Comparison of ENCODE assay signal across 9 cellular contexts in genomic region chr16:25051446-25052160, GRCh38. TPM values are rescaled to one million over a fixed set of nuclear protein-coding genes. Genes with fewer than 3 reads are reported as not detected.
DNase-seq lines count a peak whose midpoint lies in the region; ATAC-seq and TF ChIP-seq lines count a peak whose summit lies in the region.
"Had no signal": no experiment of that assay in that cellular context is flagged by ENCODE, and none has a peak within 500 bp of the region (broad histone marks: within the 10 kb centered on the region; RNA-seq: fewer than 3 reads in every experiment).

No MANE protein-coding gene starts in this region.

- H3K9me3 ChIP-seq in left lung = no peaks in the 10 kb centered on the region

- in situ Hi-C loops in astrocyte of the spinal cord (cut with HindIII; ENCODE audit: low sequenced_read_pairs) = no loop called here

- peak overlapping the region; percentile 56 for H3K4me3 Mint-ChIP-seq in activated T-cell treated with anti-CD3 and anti-CD28 coated beads, Interleukin-2, amount 50 U/mL, for 4 hours
- peak overlapping the region; percentile 19 for H3K4me3 Mint-ChIP-seq in type B pancreatic cell

- H3K27ac Mint-ChIP-seq in type B pancreatic cell = peak overlapping the region; percentile 52

- peak; percentile 39 for ATAC-seq in activated T-cell treated with anti-CD3 and anti-CD28 coated beads, Interleukin-2, amount 50 U/mL, for 4 hours
- no peak for ATAC-seq in left lung
- ATAC-seq in HG02884 (IDR thresholded peaks at IDR 0.05; ENCODE audit: unreplicated experiment) = no peak

- H3K36me3 ChIP-seq in left lung = no peaks in the 10 kb centered on the region

- H3K27ac ChIP-seq in left lung = peak overlapping the region; percentile 27 to 91

- H3K4me3 ChIP-seq in astrocyte of the spinal cord (ENCODE audit: low read depth, low read length) (no peak overlapping the region), left lung (no peak overlapping the region)

- no peaks in the 10 kb centered on the region for H3K27me3 ChIP-seq in left lung

- intact Hi-C loops in left lung (cut with DNase I) = loop anchor here in 1 of 2 donors (10.0 kb wide), 2 partner anchors 73 to 183 kb away; no protein-coding TSS in a partner anchor

- no peak for DNase-seq in activated T-cell treated with anti-CD3 and anti-CD28 coated beads, Interleukin-2, amount 50 U/mL, for 4 hours
- DNase-seq in activated T-cell treated with anti-CD3 and anti-CD28 coated beads, Interleukin-2, amount 50 U/mL, for 1 hour = no peak
- DNase-seq in astrocyte of the spinal cord (ENCODE audit: low read depth, low spot score) (peak; percentile 26), left lung (no peak), type B pancreatic cell (ENCODE audit: extremely low spot score, unreplicated experiment) (no peak), glomerular visceral epithelial cell (ENCODE audit: extremely low spot score) (no peak)
- DNase-seq in activated CD8-positive, alpha-beta memory T cell treated with anti-CD3 and anti-CD28 coated beads, Interleukin-2, amount 50 U/mL, for 48 hours = no peak
- DNase-seq: DMS 273 treated with DMSO at 0.1 percent for 48 hours had no signal

- H3K9me3 Mint-ChIP-seq in activated T-cell treated with anti-CD3 and anti-CD28 coated beads, Interleukin-2, amount 50 U/mL, for 4 hours = no peaks in the 10 kb centered on the region
- H3K9me3 Mint-ChIP-seq in type B pancreatic cell = no peaks in the 10 kb centered on the region

- H3K4me1 ChIP-seq in left lung = peaks cover 14 to 29% of the 10 kb centered on the region in 2 donors

- no peak for TF ChIP-seq CTCF in astrocyte of the spinal cord (IDR thresholded peaks at IDR 0.05; ENCODE audit: low read depth, low read length)
- no peak for TF ChIP-seq CTCF in left lung (IDR thresholded peaks at IDR 0.05)
- no peak for TF ChIP-seq CTCF in type B pancreatic cell (conservative IDR thresholded peaks at IDR 0.05)

- H3K4me1 Mint-ChIP-seq in activated T-cell treated with anti-CD3 and anti-CD28 coated beads, Interleukin-2, amount 50 U/mL, for 4 hours (ENCODE audit: low read depth) = peaks cover 50% of the 10 kb centered on the region
- peaks cover 22% of the 10 kb centered on the region for H3K4me1 Mint-ChIP-seq in type B pancreatic cell (ENCODE audit: unreplicated experiment)

- no peaks in the 10 kb centered on the region for H3K27me3 Mint-ChIP-seq in activated T-cell treated with anti-CD3 and anti-CD28 coated beads, Interleukin-2, amount 50 U/mL, for 4 hours (ENCODE audit: low read depth)
- no peaks in the 10 kb centered on the region for H3K27me3 Mint-ChIP-seq in type B pancreatic cell

- no peaks in the 10 kb centered on the region for H3K36me3 Mint-ChIP-seq in activated T-cell treated with anti-CD3 and anti-CD28 coated beads, Interleukin-2, amount 50 U/mL, for 4 hours (ENCODE audit: insufficient read depth)
- H3K36me3 Mint-ChIP-seq in type B pancreatic cell = no peaks in the 10 kb centered on the region

RNA-seq across cellular contexts. Expression of gene ARHGAP17, which starts 36.4 kb away (rescaled TPM):
- total RNA-seq in activated T-cell treated with anti-CD3 and anti-CD28 coated beads, Interleukin-2, amount 50 U/mL, for 4 hours = 10 to 100 TPM; 69.5 to 83.6 (median 73.1) TPM
- 10 to 100 TPM; 58.3 to 86.0 TPM for total RNA-seq in left lung
- total RNA-seq in type B pancreatic cell (ENCODE audit: low replicate concordance) = 72.6 and 88.0 TPM in 2 replicates

RNA-seq across cellular contexts. Expression of gene LCMT1, which starts 59.9 kb away (rescaled TPM):
- total RNA-seq in activated T-cell treated with anti-CD3 and anti-CD28 coated beads, Interleukin-2, amount 50 U/mL, for 4 hours = 10 to 100 TPM; 32.0 to 40.1 (median 32.8) TPM
- total RNA-seq in left lung (10 to 100 TPM; 25.6 to 27.0 TPM), type B pancreatic cell (ENCODE audit: low replicate concordance) (63.8 and 65.7 TPM in 2 replicates)

Comparison
In these comparisons a context has a peak if more than half of its experiments do, and no peak if none do; other contexts are left out.
1. ATAC-seq: peak in activated T-cell treated with anti-CD3 and anti-CD28 coated beads, Interleukin-2, amount 50 U/mL, for 4 hours (2 of 2); none in left lung (single experiment) and HG02884 (single experiment).